ENCODE assay signal across 8 cellular contexts in the genomic region with DNA sequence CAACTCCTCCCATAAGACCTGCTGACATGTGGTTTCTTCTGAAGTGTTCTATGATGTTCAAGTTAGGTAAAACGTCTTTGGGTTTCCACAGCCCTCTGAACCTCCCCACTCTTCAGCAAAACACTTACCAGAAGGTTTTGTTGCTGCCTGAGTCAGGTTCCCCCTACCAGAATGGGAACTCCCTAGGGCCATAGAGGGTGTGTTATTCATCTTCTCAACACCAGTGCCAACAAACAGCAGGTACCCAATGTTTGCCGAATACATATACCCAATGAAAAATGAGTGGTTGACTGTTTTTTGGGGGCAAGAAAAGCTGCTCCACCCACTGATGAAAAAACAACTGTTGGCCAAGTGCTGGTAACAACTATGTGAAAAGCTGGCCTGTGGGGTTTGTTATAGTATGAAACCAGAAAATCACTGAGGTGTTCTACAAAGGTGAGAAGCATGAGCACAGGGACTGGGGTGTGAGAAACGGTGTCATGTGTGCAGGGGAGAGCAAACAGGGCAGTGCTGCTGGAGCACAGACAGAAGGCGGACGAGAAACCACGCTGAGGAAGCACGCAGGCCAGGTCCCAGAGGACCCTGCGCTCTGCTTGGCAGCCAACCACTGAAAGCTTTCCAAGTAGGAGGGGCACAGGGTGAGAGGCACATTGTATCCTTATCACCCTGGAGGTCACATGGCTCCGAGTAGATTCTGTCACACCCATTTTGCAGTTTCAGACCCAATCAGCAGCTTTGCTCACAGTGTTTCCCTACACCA. TPM values are rescaled to one million over a fixed set of nuclear protein-coding genes. Genes with fewer than 3 reads are reported as not detected.
A peak's percentile ranks its signal among the peaks of the same experiment; 100 is the strongest.
DNase-seq lines count a peak whose midpoint lies in the region; ATAC-seq, FAIRE-seq and TF ChIP-seq lines count a peak whose summit lies in the region.

No MANE protein-coding gene starts in this region.

- no peak overlapping the region for H3K4me3 Mint-ChIP-seq in WTC11

- H3K9me3 Mint-ChIP-seq in WTC11: peaks cover 4% of the 10 kb centered on the region

- CTCF ChIA-PET in WTC11 (lab: Charles Lee): no interaction called here

- H3K4me3 ChIP-seq in fibroblast of pulmonary artery (replicated peaks; ENCODE audit: low read depth, low read length): no peak overlapping the region

- no peak for TF ChIP-seq CTCF in WTC11 (IDR thresholded peaks at IDR 0.05)
- no peak for TF ChIP-seq CTCF in fibroblast of pulmonary artery (IDR thresholded peaks at IDR 0.05; ENCODE audit: low read length, missing control alignments)

- H3K36me3 Mint-ChIP-seq in WTC11: peaks cover 7% of the 10 kb centered on the region

- no peak overlapping the region for H3K27ac Mint-ChIP-seq in WTC11

- H3K4me1 Mint-ChIP-seq in WTC11: peaks cover 12% of the 10 kb centered on the region

- FAIRE-seq in HTR-8/SVneo (lab: Jason Lieb, UNC): no peak

- POLR2A ChIA-PET in WTC11 (lab: Charles Lee): no interaction called here

- H3K27me3 Mint-ChIP-seq in WTC11 (ENCODE audit: low read depth): no peaks in the 10 kb centered on the region

- peak; percentile 6 to 11 for DNase-seq in stimulated activated CD4-positive, alpha-beta T cell treated with anti-CD3 and anti-CD28 coated beads, Interleukin-12 subunit alpha, Interleukin-12 subunit beta, amount 100 ng/mL, for 24 hours (ENCODE audit: low read depth in 2 of 2)
- DNase-seq in stimulated activated CD4-positive, alpha-beta T cell treated with anti-CD3 and anti-CD28 coated beads, Interleukin-2, amount 100 ng/mL, for 48 hours: no peak
- DNase-seq in WTC11 (ENCODE audit: low spot score): no peak
- peak; percentile 4 for DNase-seq in fibroblast of pulmonary artery (ENCODE audit: low read depth)
- DNase-seq in stimulated activated CD8-positive, alpha-beta memory T cell treated with anti-CD3 and anti-CD28 coated beads, Interleukin-15, amount 100 ng/mL, for 4 hours (ENCODE audit: low read depth in 2 of 2): peak; percentile 12 to 28
- DNase-seq in HTR-8/SVneo (ENCODE audit: insufficient read length, low spot score): no peak
- DNase-seq in NK-92 treated with Interleukin-12 subunit alpha and Interleukin-12 subunit beta, amount 100 ng/mL, for 24 hours (lab: John Stamatoyannopoulos, UW): no peak

- ATAC-seq in HG03135 (IDR thresholded peaks at IDR 0.05; ENCODE audit: unreplicated experiment) (peak; percentile 89), WTC11 (peak; percentile 84)

TF ChIP-seq in WTC11, 78 proteins besides CTCF, POLR2A, EP300 and RAD21:
- no peak for TF ChIP-seq NR1H2 (CRISPR knock-in tag; IDR thresholded peaks at IDR 0.05)
- peak; percentile 47 for TF ChIP-seq USF2 (CRISPR knock-in tag; IDR thresholded peaks at IDR 0.05)
TF ChIP-seq in WTC11: peak in this region for 1.

RNA-seq across cellular contexts. Expression of gene ATP8A1, which starts 28.8 kb away (rescaled TPM):
- 14.3 to 18.7 TPM (median 15.1 TPM) in 3 replicates for total RNA-seq in WTC11 (2021)

Comparison
In these comparisons a context has a peak if more than half of its experiments do, and no peak if none do; other contexts are left out.
1. DNase-seq: peak in stimulated activated CD4-positive, alpha-beta T cell treated with anti-CD3 and anti-CD28 coated beads, Interleukin-12 subunit alpha, Interleukin-12 subunit beta, amount 100 ng/mL, for 24 hours (2 of 2), fibroblast of pulmonary artery (single experiment) and stimulated activated CD8-positive, alpha-beta memory T cell treated with anti-CD3 and anti-CD28 coated beads, Interleukin-15, amount 100 ng/mL, for 4 hours (2 of 2); none in stimulated activated CD4-positive, alpha-beta T cell treated with anti-CD3 and anti-CD28 coated beads, Interleukin-2, amount 100 ng/mL, for 48 hours (0 of 2), WTC11 (single experiment), HTR-8/SVneo (single experiment) and NK-92 treated with Interleukin-12 subunit alpha and Interleukin-12 subunit beta, amount 100 ng/mL, for 24 hours (single experiment).